Comparison of ENCODE assay signal across 9 cellular contexts in the genomic region with DNA sequence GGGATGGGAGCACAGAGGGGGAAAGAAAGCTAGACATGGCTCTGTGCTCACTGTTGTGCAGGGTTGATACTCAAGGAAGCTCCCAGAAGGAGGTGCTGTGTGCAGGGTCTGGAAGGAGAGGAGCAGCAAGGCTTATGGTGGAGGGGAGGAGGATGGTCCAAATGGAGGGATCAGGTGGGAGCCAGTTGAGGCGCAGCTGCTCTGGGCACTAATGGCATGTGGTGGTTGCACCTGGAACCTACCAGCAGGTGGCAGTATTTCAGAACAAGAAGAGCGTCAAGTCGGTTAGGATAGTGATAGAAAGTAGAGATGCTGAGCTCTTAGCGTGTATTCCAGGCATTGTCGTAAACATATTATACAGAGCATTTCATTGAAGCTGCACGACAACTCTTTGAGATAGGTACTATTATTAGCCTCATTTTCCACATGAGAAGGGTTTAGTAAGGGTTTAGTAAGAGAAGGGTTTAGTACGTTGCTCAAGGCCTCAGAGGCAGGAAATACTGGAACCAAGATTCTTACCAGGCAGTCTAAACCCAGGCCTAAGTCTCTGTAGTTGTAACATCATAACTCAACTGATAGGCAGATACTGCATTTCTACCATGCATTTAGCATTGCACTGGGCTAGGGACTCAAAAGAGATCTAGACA.
DNase-seq lines count a peak whose midpoint lies in the region; FAIRE-seq and TF ChIP-seq lines count a peak whose summit lies in the region.
"Had no signal": no experiment of that assay in that cellular context is flagged by ENCODE, and none has a peak within 500 bp of the region (broad histone marks: within the 10 kb centered on the region; RNA-seq: fewer than 3 reads in every experiment).

No MANE protein-coding gene starts in this region.

- H3K4me3 ChIP-seq in HFF-Myc (replicated peaks; ENCODE audit: low read depth, low read length) = no peak overlapping the region
- H3K4me3 ChIP-seq in cardiac fibroblast (replicated peaks in 1 of 2; ENCODE audit: low read depth in 2 of 2, low read length in 2 of 2) = no peak overlapping the region
- H3K4me3 ChIP-seq: BLaER1 had no signal

- peak; percentile 65 for TF ChIP-seq CTCF in HFF-Myc (IDR thresholded peaks at IDR 0.05; ENCODE audit: low read depth, low read length, missing control alignments)
- TF ChIP-seq CTCF in cardiac fibroblast (IDR thresholded peaks at IDR 0.05; ENCODE audit: low read depth, low read length) = peak; percentile 80

- peak; percentile 1 to 16 for DNase-seq in NCI-H187 (lab: John Stamatoyannopoulos, UW)
- DNase-seq in NCI-H187 treated with DMSO at 0.1 percent for 48 hours (lab: John Stamatoyannopoulos, UW) = no peak
- no peak for DNase-seq in HFF-Myc (ENCODE audit: extremely low read depth, low read depth)
- DNase-seq in NCI-H1694 (lab: John Stamatoyannopoulos, UW) = peak; percentile 58
- peak; percentile 84 to 85 for DNase-seq in cardiac fibroblast (ENCODE audit: low read depth in 2 of 2)
- peak; percentile 69 for DNase-seq in kidney tubule cell (ENCODE audit: low spot score)
- peak; percentile 38 to 51 for DNase-seq in stimulated activated CD4-positive, alpha-beta T cell treated with anti-CD3 and anti-CD28 coated beads, Interleukin-2, amount 100 ng/mL, for 48 hours

- peak; percentile 51 for FAIRE-seq in TTC549 (lab: Jason Lieb, UNC)

Comparison
In these comparisons a context has a peak if more than half of its experiments do, and no peak if none do; other contexts are left out.
1. DNase-seq: peak in NCI-H187 (2 of 2), NCI-H1694 (single experiment), cardiac fibroblast (2 of 2), kidney tubule cell (single experiment) and stimulated activated CD4-positive, alpha-beta T cell treated with anti-CD3 and anti-CD28 coated beads, Interleukin-2, amount 100 ng/mL, for 48 hours (2 of 2); none in NCI-H187 treated with DMSO at 0.1 percent for 48 hours (single experiment) and HFF-Myc (single experiment).